16 cellular contexts compared by ENCODE assay signal in genomic region chr14:99612065-99612736, GRCh38. TPM values are rescaled to one million over a fixed set of nuclear protein-coding genes. Genes with fewer than 3 reads are reported as not detected.
DNase-seq lines count a peak whose midpoint lies in the region; ATAC-seq, FAIRE-seq and TF ChIP-seq lines count a peak whose summit lies in the region.
"Had no signal": no experiment of that assay in that cellular context is flagged by ENCODE, and none has a peak within 500 bp of the region (broad histone marks: within the 10 kb centered on the region; RNA-seq: fewer than 3 reads in every experiment).

No MANE protein-coding gene starts in this region.

- H3K18ac ChIP-seq in H1 (ENCODE audit: extremely low read depth, low read length) = no peak overlapping the region

- H3K4me1 ChIP-seq in H1 (replicated peaks in 1 of 4; ENCODE audit: control insufficient read depth in 3 of 4, insufficient read depth in 4 of 4, low read length in 3 of 4) = peaks cover 0 to 6% (median 0%) of the 10 kb centered on the region in 4 experiments; a peak in 2 of 7 replicates
- no peaks in the 10 kb centered on the region for H3K4me1 ChIP-seq in HAP-1
- H3K4me1 ChIP-seq in tibial nerve = peaks cover 0 to 10% (median 5%) of the 10 kb centered on the region in 4 donors

- no peak overlapping the region for H2BK15ac ChIP-seq in H1 (ENCODE audit: low read length)

- no peaks in the 10 kb centered on the region for H3K36me3 ChIP-seq in H1 (ENCODE audit: control insufficient read depth in 2 of 4, insufficient read depth in 4 of 4, low read length in 3 of 4)
- H3K36me3 ChIP-seq in HAP-1 (replicated peaks) = no peaks in the 10 kb centered on the region
- no peaks in the 10 kb centered on the region for H3K36me3 ChIP-seq in tibial nerve
- H3K36me3 ChIP-seq: heart right ventricle had no signal

- H4K5ac ChIP-seq in H1 (ENCODE audit: insufficient read length, low read depth, low read length) = no peak overlapping the region

- POLR2A ChIA-PET in activated CD4-positive, alpha-beta T cell treated with anti-CD3 and anti-CD28 coated beads for 36 hours (lab: Charles Lee) = no interaction called here
- POLR2A ChIA-PET in H1 (lab: Charles Lee; ENCODE audit: partially characterized antibody) = no interaction called here

- H3K56ac ChIP-seq in H1 (replicated peaks; ENCODE audit: insufficient read length, low read depth, low read length) = no peak overlapping the region

- TF ChIP-seq EP300 in H1 (IDR thresholded peaks at IDR 0.05; ENCODE audit: borderline replicate concordance in 1 of 2, low read depth in 2 of 2, low read length in 2 of 2) (no peak), tibial nerve (IDR thresholded peaks at IDR 0.05) (no peak)

- 0 out of 2 replicates have a peak overlapping the region, but pooled peaks have one; percentile 23 for H2BK12ac ChIP-seq in H1 (ENCODE audit: low read depth, low read length)

- WGBS in H1 (ENCODE audit: extremely low coverage in 1 of 2, insufficient coverage in 1 of 2, insufficient read length in 1 of 2, insufficient replicate concordance in 2 of 2, low coverage in 1 of 2, low lambda C conversion rate in 2 of 2, missing lambda C conversion rate in 1 of 2), 2 experiments = 73% methylated on average over 11 of the region's 11 CpGs; no CpG with 5 or more reads in 1 of the 2 experiments
- WGBS in tibial nerve, 2 donors = 82 to 86% methylated on average over 11 of the region's 11 CpGs

- H2AFZ ChIP-seq in H1 (ENCODE audit: low read length) = no peak overlapping the region

- peak; percentile 65 for ATAC-seq in activated CD4-positive, alpha-beta T cell treated with anti-CD3 and anti-CD28 coated beads for 36 hours
- ATAC-seq in stimulated activated naive CD8-positive, alpha-beta T cell treated with anti-CD3 and anti-CD28 coated beads, Interleukin-15, Interleukin-2, amounts not matched to agents 100 U/mL and 50 U/mL, for 24 hours = peak; percentile 58
- ATAC-seq: A549 had no signal

- no peak overlapping the region for H4K91ac ChIP-seq in H1 (replicated peaks; ENCODE audit: insufficient read length, low read length)

- H2BK5ac ChIP-seq in H1 (ENCODE audit: low read depth, low read length) = no peak overlapping the region

- no peak overlapping the region for H3K14ac ChIP-seq in H1 (ENCODE audit: insufficient read length)

- H3K9me3 Mint-ChIP-seq in activated CD4-positive, alpha-beta T cell treated with anti-CD3 and anti-CD28 coated beads for 36 hours (ENCODE audit: low read depth) = no peaks in the 10 kb centered on the region
- H3K9me3 Mint-ChIP-seq: CD14-positive monocyte had no signal

- TF ChIP-seq RAD21 in H1 (IDR thresholded peaks at IDR 0.05 in 1 of 2, conservative IDR thresholded peaks at IDR 0.05 in 1 of 2; ENCODE audit: low read depth in 2 of 2, low read length in 2 of 2) = no peak

- H2AK5ac ChIP-seq in H1 (ENCODE audit: low read depth, low read length) = no peak overlapping the region

- no peaks in the 10 kb centered on the region for H3K79me1 ChIP-seq in H1 (ENCODE audit: low read depth, low read length)

- no peak overlapping the region for H3K23ac ChIP-seq in H1 (ENCODE audit: insufficient read length)

- H3K4me3 Mint-ChIP-seq in activated CD4-positive, alpha-beta T cell treated with anti-CD3 and anti-CD28 coated beads for 36 hours = no peak overlapping the region

- FAIRE-seq in H1 (lab: Jason Lieb, UNC) = no peak
- FAIRE-seq: A549 had no signal

- no peak overlapping the region for H2BK120ac ChIP-seq in H1 (replicated peaks; ENCODE audit: low read depth, low read length)

- TF ChIP-seq CTCF in H1 (IDR thresholded peaks at IDR 0.05; ENCODE audit: control extremely low read depth in 1 of 3, insufficient read depth in 1 of 3, low read depth in 1 of 3, low read length in 3 of 3) = no peak
- no peak for TF ChIP-seq CTCF in tibial nerve (IDR thresholded peaks at IDR 0.05)

- no peaks in the 10 kb centered on the region; a peak in 1 of 7 replicates for H3K27me3 ChIP-seq in H1 (replicated peaks in 1 of 4; ENCODE audit: control insufficient read depth in 3 of 4, extremely low read depth in 1 of 4, insufficient read depth in 3 of 4, low read length in 3 of 4)
- H3K27me3 ChIP-seq in HAP-1 (ENCODE audit: low read depth) = no peaks in the 10 kb centered on the region
- peaks cover 0 to 8% of the 10 kb centered on the region in 2 donors for H3K27me3 ChIP-seq in tibial nerve

- H3K4me2 ChIP-seq in H1 (ENCODE audit: insufficient read depth in 1 of 2, low read depth in 2 of 2, low read length in 2 of 2) = no peak overlapping the region
- H3K4me2 ChIP-seq: A549 had no signal

- H3K27ac ChIP-seq in H1 (ENCODE audit: low read depth, low read length) = no peak overlapping the region
- H3K27ac ChIP-seq in tibial nerve = no peak overlapping the region
- H3K27ac ChIP-seq: A549, heart right ventricle had no signal

- H3K79me2 ChIP-seq in H1 (ENCODE audit: control insufficient read depth in 1 of 2, insufficient read depth in 2 of 2, low read length in 2 of 2) = no peaks in the 10 kb centered on the region

- peaks cover 14% of the 10 kb centered on the region for H3K27me3 Mint-ChIP-seq in activated CD4-positive, alpha-beta T cell treated with anti-CD3 and anti-CD28 coated beads for 36 hours

- in situ Hi-C loops in HAP-1 (cut with MboI; ENCODE audit: low sequenced_read_pairs) = no loop called here

- H3K4me3 ChIP-seq in H1 (ENCODE audit: extremely low read depth in 1 of 4, insufficient read depth in 2 of 4, low read depth in 3 of 4, low read length in 4 of 4) (no peak overlapping the region), HAP-1 (no peak overlapping the region), tibial nerve (no peak overlapping the region)
- H3K4me3 ChIP-seq: A549, heart right ventricle had no signal

- H3K23me2 ChIP-seq in H1 (ENCODE audit: low read depth, low read length) = peaks cover 2% of the 10 kb centered on the region; the same call in 1 of the 2 replicates

- H3K27ac Mint-ChIP-seq in activated CD4-positive, alpha-beta T cell treated with anti-CD3 and anti-CD28 coated beads for 36 hours = no peak overlapping the region
- H3K27ac Mint-ChIP-seq: CD14-positive monocyte had no signal

- no peak for TF ChIP-seq POLR2A in H1 (IDR thresholded peaks at IDR 0.05; ENCODE audit: control extremely low read depth in 1 of 2, low read depth in 2 of 2, low read length in 2 of 2)
- TF ChIP-seq POLR2A in tibial nerve (IDR thresholded peaks at IDR 0.05) = no peak

- no peaks in the 10 kb centered on the region for H3K36me3 Mint-ChIP-seq in activated CD4-positive, alpha-beta T cell treated with anti-CD3 and anti-CD28 coated beads for 36 hours (ENCODE audit: low read depth)
- H3K36me3 Mint-ChIP-seq: CD14-positive monocyte had no signal

- no peak overlapping the region for H3K4ac ChIP-seq in H1 (replicated peaks; ENCODE audit: insufficient read length, low read depth, low read length)

- peaks cover 11% of the 10 kb centered on the region for H3K4me1 Mint-ChIP-seq in activated CD4-positive, alpha-beta T cell treated with anti-CD3 and anti-CD28 coated beads for 36 hours
- H3K4me1 Mint-ChIP-seq: CD14-positive monocyte had no signal

- no peaks in the 10 kb centered on the region for H3K9me3 ChIP-seq in H1 (ENCODE audit: insufficient read depth in 2 of 2, low read depth in 1 of 2, low read length in 1 of 2)
- H3K9me3 ChIP-seq in HAP-1 = no peaks in the 10 kb centered on the region
- H3K9me3 ChIP-seq in tibial nerve = no peaks in the 10 kb centered on the region
- H3K9me3 ChIP-seq: A549, heart right ventricle had no signal

- CTCF ChIA-PET in activated CD4-positive, alpha-beta T cell treated with anti-CD3 and anti-CD28 coated beads for 36 hours (lab: Charles Lee) = no interaction called here
- CTCF ChIA-PET in H1 (lab: Charles Lee; ENCODE audit: partially characterized antibody) = no interaction called here

- no peak overlapping the region for H2BK20ac ChIP-seq in H1 (ENCODE audit: low read length)

- H3K9ac ChIP-seq in H1 (replicated peaks in 1 of 4; ENCODE audit: extremely low read depth in 1 of 4, low read depth in 3 of 4, low read length in 3 of 4) = no peak overlapping the region

- H4K8ac ChIP-seq in H1 (ENCODE audit: extremely low read depth, insufficient read depth, low read length) = no peak overlapping the region

- intact Hi-C loops in activated CD4-positive, alpha-beta T cell treated with anti-CD3 and anti-CD28 coated beads for 36 hours (cut with DNase I, micrococcal nuclease) = no loop called here

- no peaks in the 10 kb centered on the region for H4K20me1 ChIP-seq in H1 (replicated peaks in 1 of 2; ENCODE audit: control insufficient read depth in 1 of 2, insufficient read depth in 2 of 2, low read length in 2 of 2)

- DNase-seq in activated CD4-positive, alpha-beta T cell treated with anti-CD3 and anti-CD28 coated beads for 36 hours = peak; percentile 39
- no peak for DNase-seq in activated CD4-positive, alpha-beta T cell treated with anti-CD3 and anti-CD28 coated beads, Interleukin-2, amount 50 U/mL, for 1 hour
- peak; percentile 74 for DNase-seq in NCI-H748 (lab: John Stamatoyannopoulos, UW; ENCODE audit: unreplicated experiment)
- DNase-seq in H1 (ENCODE audit: low read depth in 1 of 2, low spot score in 2 of 2) = no peak
- DNase-seq in stimulated activated naive CD8-positive, alpha-beta T cell treated with anti-CD3 and anti-CD28 coated beads, Interleukin-15, Interleukin-2, amounts not matched to agents 100 U/mL and 50 U/mL, for 24 hours = no peak
- no peak for DNase-seq in HAP-1 (ENCODE audit: low spot score in 2 of 2)
- no peak for DNase-seq in SKM-1 (lab: John Stamatoyannopoulos, UW; ENCODE audit: unreplicated experiment)
- no peak for DNase-seq in tibial nerve (ENCODE audit: low spot score in 2 of 2)
- DNase-seq: anterior cingulate cortex; cortex of kidney; heart right ventricle; NK-92 treated with Interleukin-12 subunit alpha and Interleukin-12 subunit beta, amount 100 ng/mL, for 24 hours; SHP77 treated with DMSO at 0.1 percent for 48 hours; T-helper 9 cell had no signal

RNA-seq across cellular contexts. Expression of gene CCDC85C, which starts 8.2 kb away (rescaled TPM):
- total RNA-seq in activated CD4-positive, alpha-beta T cell treated with anti-CD3 and anti-CD28 coated beads for 36 hours = 1 to 10 TPM; 6.1 to 6.2 TPM
- 35.8 and 38.6 TPM in 2 replicates for total RNA-seq in H1 (2021; fragmentation: NEBNext Ultra II Directional; extraction: Animal tissue kit (Norgen Biotek cat#: 25700))
- 16.8 and 26.4 TPM in 2 replicates for polyA plus RNA-seq in H1 (2011; rRNA removed)
- polyA plus RNA-seq in H1 (2011; cell fraction: cytosol; rRNA removed) = 18.1 TPM
- polyA plus RNA-seq in H1 (2011; cell fraction: nucleus; rRNA removed) = 31.7 TPM
- 18.2 to 30.0 TPM (median 25.2 TPM) in 4 replicates for polyA plus RNA-seq in H1 (2012, experiment 1 of 2)
- 32.9 TPM for polyA plus RNA-seq in H1 (2012, experiment 2 of 2)
- polyA plus RNA-seq in H1 (2013, experiment 1 of 2) = 15.1 TPM
- polyA plus RNA-seq in H1 (2013, experiment 2 of 2) = 15.5 TPM
- 22.2 and 22.8 TPM in 2 replicates for polyA minus RNA-seq in H1 (2011; rRNA and poly(A)+ RNA removed)
- polyA minus RNA-seq in H1 (2011; cell fraction: cytosol; rRNA and poly(A)+ RNA removed) = 23.3 TPM
- 19.6 TPM for polyA minus RNA-seq in H1 (2011; cell fraction: nucleus; rRNA and poly(A)+ RNA removed)
- total RNA-seq in tibial nerve = 1 to 10 TPM in 2 of 4 donors, under 1 TPM in 2; 0.60 to 4.6 (median 1.8) TPM

RNA-seq across cellular contexts. Expression of gene HHIPL1, which starts 32.7 kb away (rescaled TPM):
- under 1 TPM in 1 of 2 experiments, not detected in 1; 0.07 TPM for total RNA-seq in activated CD4-positive, alpha-beta T cell treated with anti-CD3 and anti-CD28 coated beads for 36 hours
- 2.6 and 3.1 TPM in 2 replicates for total RNA-seq in H1 (2021; fragmentation: NEBNext Ultra II Directional; extraction: Animal tissue kit (Norgen Biotek cat#: 25700))
- polyA plus RNA-seq in H1 (2011; rRNA removed) = 1.5 and 2.1 TPM in 2 replicates
- polyA plus RNA-seq in H1 (2011; cell fraction: cytosol; rRNA removed) = 1.4 TPM
- polyA plus RNA-seq in H1 (2011; cell fraction: nucleus; rRNA removed) = 3.1 TPM
- polyA plus RNA-seq in H1 (2012, experiment 1 of 2) = 1.0 to 2.0 TPM (median 1.8 TPM) in 4 replicates
- 1.2 TPM for polyA plus RNA-seq in H1 (2012, experiment 2 of 2)
- polyA plus RNA-seq in H1 (2013, experiment 1 of 2) = 1.2 TPM
- polyA plus RNA-seq in H1 (2013, experiment 2 of 2) = 1.6 TPM
- 1.4 and 1.5 TPM in 2 replicates for polyA minus RNA-seq in H1 (2011; rRNA and poly(A)+ RNA removed)
- 1.7 TPM for polyA minus RNA-seq in H1 (2011; cell fraction: cytosol; rRNA and poly(A)+ RNA removed)
- 3.8 TPM for polyA minus RNA-seq in H1 (2011; cell fraction: nucleus; rRNA and poly(A)+ RNA removed)
- 1 to 10 TPM; 2.6 to 3.9 (median 3.1) TPM for total RNA-seq in tibial nerve
- polyA plus RNA-seq: CD14-positive monocyte had no signal

Comparison
In these comparisons a context has a peak if more than half of its experiments do, and no peak if none do; other contexts are left out.
1. DNase-seq: peak in activated CD4-positive, alpha-beta T cell treated with anti-CD3 and anti-CD28 coated beads for 36 hours (single experiment) and NCI-H748 (single experiment); none in activated CD4-positive, alpha-beta T cell treated with anti-CD3 and anti-CD28 coated beads, Interleukin-2, amount 50 U/mL, for 1 hour (single experiment), H1 (0 of 2), stimulated activated naive CD8-positive, alpha-beta T cell treated with anti-CD3 and anti-CD28 coated beads, Interleukin-15, Interleukin-2, amounts not matched to agents 100 U/mL and 50 U/mL, for 24 hours (single experiment), HAP-1 (0 of 2), SKM-1 (single experiment) and tibial nerve (0 of 2).